ENCODE assay signal across 27 cellular contexts in the genomic region with DNA sequence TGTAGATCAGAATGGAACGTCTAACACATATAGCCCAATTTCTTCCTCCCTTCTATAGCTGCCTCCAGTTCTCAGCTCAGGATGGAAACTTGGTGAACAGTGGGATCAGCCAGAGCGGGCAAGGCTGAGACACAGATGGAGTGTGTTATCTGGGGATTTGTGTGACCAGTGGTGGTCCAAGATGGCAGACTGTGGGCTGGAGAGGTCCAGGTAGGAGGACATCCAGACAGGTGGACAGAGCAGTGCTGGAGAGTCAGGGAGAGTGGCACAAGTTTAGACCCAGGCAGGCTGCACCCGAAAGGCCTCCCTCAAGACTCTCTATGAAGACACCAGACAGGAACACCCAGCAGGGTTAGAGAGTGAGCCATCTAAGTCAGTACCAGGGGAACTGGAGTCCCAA.
"Had no signal": no experiment of that assay in that cellular context is flagged by ENCODE, and none has a peak within 500 bp of the region (broad histone marks: within the 10 kb centered on the region; RNA-seq: fewer than 3 reads in every experiment).

No MANE protein-coding gene starts in this region.

- FAIRE-seq: astrocyte, endothelial cell of umbilical vein had no signal

- ATAC-seq: activated T-helper 17 cell treated with anti-CD3 and anti-CD28 coated beads, Interleukin-2, amount 50 U/mL, for 72 hours; naive thymus-derived CD8-positive, alpha-beta T cell; stimulated activated naive CD8-positive, alpha-beta T cell treated with anti-CD3 and anti-CD28 coated beads, Interleukin-15, Interleukin-2, amounts not matched to agents 100 U/mL and 50 U/mL, for 24 hours had no signal

- H3K36me3 ChIP-seq: brain microvascular endothelial cell, heart left ventricle, left ventricle myocardium inferior, neural progenitor cell, right lobe of liver, thoracic aorta had no signal

- H2AFZ ChIP-seq: neural progenitor cell had no signal

- H3K9me3 ChIP-seq: heart left ventricle, left ventricle myocardium inferior, right lobe of liver, thoracic aorta had no signal

- H3K4me2 ChIP-seq: neural progenitor cell had no signal

- H3K4me3 ChIP-seq: heart left ventricle, left ventricle myocardium inferior, neural progenitor cell, right lobe of liver, thoracic aorta had no signal

- H3K4me3 Mint-ChIP-seq: activated CD4-positive, alpha-beta memory T cell treated with anti-CD3 and anti-CD28 coated beads for 36 hours; activated CD4-positive, alpha-beta T cell treated with anti-CD3 and anti-CD28 coated beads, Interleukin-2, amount 10 ng/mL, durations not matched to agents 24 days and 14 days; activated T-cell treated with anti-CD3 and anti-CD28 coated beads, Interleukin-2, amount 50 U/mL, for 24 hours; activated T-helper 17 cell treated with anti-CD3 and anti-CD28 coated beads, Interleukin-2, amount 50 U/mL, for 72 hours; memory B cell; naive thymus-derived CD8-positive, alpha-beta T cell; neural progenitor cell; T-helper 1 cell treated with Interleukin-12 subunit alpha and Interleukin-12 subunit beta and Interleukin-4 antibody, amounts not matched to agents 30 μg/mL and 1 μg/mL, for 36 hours; type B pancreatic cell had no signal

- H3K4me1 ChIP-seq: left ventricle myocardium inferior had no signal

- H3K27ac ChIP-seq: brain microvascular endothelial cell, heart left ventricle, left ventricle myocardium inferior, neural progenitor cell, thoracic aorta had no signal

- H3K27me3 ChIP-seq: brain microvascular endothelial cell, heart left ventricle, neural progenitor cell, right lobe of liver had no signal

- H3K4me1 Mint-ChIP-seq: activated CD4-positive, alpha-beta T cell treated with anti-CD3 and anti-CD28 coated beads, Interleukin-2, amount 10 ng/mL, durations not matched to agents 24 days and 14 days; activated T-helper 17 cell treated with anti-CD3 and anti-CD28 coated beads, Interleukin-2, amount 50 U/mL, for 72 hours; memory B cell; naive thymus-derived CD8-positive, alpha-beta T cell had no signal

- H3K36me3 Mint-ChIP-seq: activated CD4-positive, alpha-beta memory T cell treated with anti-CD3 and anti-CD28 coated beads for 36 hours; memory B cell; naive thymus-derived CD8-positive, alpha-beta T cell; neural progenitor cell; type B pancreatic cell had no signal

- DNase-seq: activated CD4-positive, alpha-beta memory T cell treated with anti-CD3 and anti-CD28 coated beads for 36 hours; activated CD4-positive, alpha-beta T cell treated with anti-CD3 and anti-CD28 coated beads, Interleukin-2, amount 10 ng/mL, durations not matched to agents 24 days and 14 days; activated CD4-positive, CD25-positive, alpha-beta regulatory T cell treated with anti-CD3 and anti-CD28 coated beads, Interleukin-2, amount 50 U/mL, for 72 hours; activated CD8-positive, alpha-beta memory T cell treated with anti-CD3 and anti-CD28 coated beads, Interleukin-2, amount 50 U/mL, for 48 hours; activated gamma-delta T cell treated with Interleukin-2 at 50 U/mL for 16 hours; activated naive CD4-positive, alpha-beta T cell treated with anti-CD3 and anti-CD28 coated beads, Interleukin-2, amount 50 U/mL, for 16 hours; activated T-cell treated with anti-CD3 and anti-CD28 coated beads, Interleukin-2, amount 50 U/mL, for 24 hours; amniotic stem cell; brain microvascular endothelial cell; foreskin fibroblast; heart left ventricle; left ventricle myocardium inferior; naive thymus-derived CD8-positive, alpha-beta T cell; occipital lobe; posterior cingulate gyrus; right lobe of liver; stimulated activated CD4-positive, alpha-beta T cell treated with anti-CD3 and anti-CD28 coated beads, Interleukin-2, amount 100 ng/mL, for 48 hours; stimulated activated naive CD8-positive, alpha-beta T cell treated with anti-CD3 and anti-CD28 coated beads, Interleukin-15, Interleukin-2, amounts not matched to agents 100 U/mL and 50 U/mL, for 24 hours; T1000 had no signal

- H3K9me3 Mint-ChIP-seq: activated CD4-positive, alpha-beta memory T cell treated with anti-CD3 and anti-CD28 coated beads for 36 hours; activated CD4-positive, alpha-beta T cell treated with anti-CD3 and anti-CD28 coated beads, Interleukin-2, amount 10 ng/mL, durations not matched to agents 24 days and 14 days; activated T-cell treated with anti-CD3 and anti-CD28 coated beads, Interleukin-2, amount 50 U/mL, for 24 hours; activated T-helper 17 cell treated with anti-CD3 and anti-CD28 coated beads, Interleukin-2, amount 50 U/mL, for 72 hours; memory B cell; naive thymus-derived CD8-positive, alpha-beta T cell; neural progenitor cell; T-helper 1 cell treated with Interleukin-12 subunit alpha and Interleukin-12 subunit beta and Interleukin-4 antibody, amounts not matched to agents 30 μg/mL and 1 μg/mL, for 36 hours; type B pancreatic cell had no signal

- H3K27me3 Mint-ChIP-seq: activated CD4-positive, alpha-beta memory T cell treated with anti-CD3 and anti-CD28 coated beads for 36 hours; activated CD4-positive, alpha-beta T cell treated with anti-CD3 and anti-CD28 coated beads, Interleukin-2, amount 10 ng/mL, durations not matched to agents 24 days and 14 days; activated T-cell treated with anti-CD3 and anti-CD28 coated beads, Interleukin-2, amount 50 U/mL, for 24 hours; activated T-helper 17 cell treated with anti-CD3 and anti-CD28 coated beads, Interleukin-2, amount 50 U/mL, for 72 hours; memory B cell; type B pancreatic cell had no signal

- H3K27ac Mint-ChIP-seq: activated CD4-positive, alpha-beta memory T cell treated with anti-CD3 and anti-CD28 coated beads for 36 hours; activated CD4-positive, alpha-beta T cell treated with anti-CD3 and anti-CD28 coated beads, Interleukin-2, amount 10 ng/mL, durations not matched to agents 24 days and 14 days; activated T-cell treated with anti-CD3 and anti-CD28 coated beads, Interleukin-2, amount 50 U/mL, for 24 hours; activated T-helper 17 cell treated with anti-CD3 and anti-CD28 coated beads, Interleukin-2, amount 50 U/mL, for 72 hours; memory B cell; naive thymus-derived CD8-positive, alpha-beta T cell; neural progenitor cell; T-helper 1 cell treated with Interleukin-12 subunit alpha and Interleukin-12 subunit beta and Interleukin-4 antibody, amounts not matched to agents 30 μg/mL and 1 μg/mL, for 36 hours had no signal
